ENCODE assay signal across 17 cellular contexts in the genomic region with DNA sequence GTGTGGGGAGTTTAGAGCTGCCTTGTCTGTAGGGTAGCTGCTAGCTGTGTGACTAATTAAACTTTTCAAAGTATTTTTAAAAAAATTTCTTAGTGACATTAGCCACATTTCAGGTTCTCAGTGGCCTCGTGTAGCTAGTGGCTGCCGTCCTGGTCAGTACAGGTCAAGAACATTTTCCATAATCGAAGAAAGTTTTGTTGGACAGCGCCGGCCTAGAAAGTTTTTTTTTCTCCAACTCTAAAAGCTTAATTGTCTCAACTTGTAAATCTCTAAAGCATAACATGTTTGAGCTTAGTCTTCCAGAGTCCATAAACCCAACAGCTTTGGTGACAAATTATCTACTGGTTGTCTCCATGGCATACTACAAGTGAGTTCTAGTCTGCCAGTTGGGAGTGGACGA. TPM values are rescaled to one million over a fixed set of nuclear protein-coding genes. Genes with fewer than 3 reads are reported as not detected.
DNase-seq lines count a peak whose midpoint lies in the region; ATAC-seq and TF ChIP-seq lines count a peak whose summit lies in the region.
"Had no signal": no experiment of that assay in that cellular context is flagged by ENCODE, and none has a peak within 500 bp of the region (broad histone marks: within the 10 kb centered on the region; RNA-seq: fewer than 3 reads in every experiment).

No MANE protein-coding gene starts in this region.

- in situ Hi-C loops in mammary epithelial cell (cut with MboI; ENCODE audit: low sequenced_read_pairs in 2 of 2) = no loop called here

- TF ChIP-seq CTCF in breast epithelium (IDR thresholded peaks at IDR 0.05) = no peak
- TF ChIP-seq CTCF in mammary epithelial cell (conservative IDR thresholded peaks at IDR 0.05 in 1 of 2, IDR thresholded peaks at IDR 0.05 in 1 of 2; ENCODE audit: extremely low read depth in 1 of 2, insufficient read depth in 1 of 2, low read depth in 1 of 2, low read length in 2 of 2) = no peak
- TF ChIP-seq CTCF in HEK293 (tag by site-specific recombination; IDR thresholded peaks at IDR 0.05) = no peak
- TF ChIP-seq CTCF in esophagus squamous epithelium (IDR thresholded peaks at IDR 0.05) = no peak

- peaks cover 92% of the 10 kb centered on the region for H3K79me2 ChIP-seq in mammary epithelial cell (ENCODE audit: insufficient read depth, low read length)

- H3K9me3 ChIP-seq in breast epithelium = no peaks in the 10 kb centered on the region
- no peaks in the 10 kb centered on the region for H3K9me3 ChIP-seq in mammary epithelial cell (replicated peaks; ENCODE audit: insufficient read depth, low read length)
- no peaks in the 10 kb centered on the region for H3K9me3 ChIP-seq in HEK293 (ENCODE audit: control insufficient read depth, insufficient read depth, low read depth, low read length)
- H3K9me3 ChIP-seq in esophagus squamous epithelium = no peaks in the 10 kb centered on the region
- H3K9me3 ChIP-seq in skeletal muscle tissue (ENCODE audit: control insufficient read depth in 3 of 3, low read length in 3 of 3) = no peaks in the 10 kb centered on the region

- 62% methylated on average over 6 of the region's 6 CpGs for WGBS in mammary epithelial cell (ENCODE audit: low coverage, missing lambda C conversion rate)
- 33 to 62% methylated on average over 6 of the region's 6 CpGs for WGBS in esophagus squamous epithelium, 2 donors

- no peaks in the 10 kb centered on the region for H4K20me1 ChIP-seq in mammary epithelial cell (ENCODE audit: insufficient read depth, low read length)

- H3K36me3 ChIP-seq in breast epithelium (no peaks in the 10 kb centered on the region), mammary epithelial cell (ENCODE audit: insufficient read depth, low read length) (no peaks in the 10 kb centered on the region), HEK293 (ENCODE audit: control insufficient read depth in 2 of 2, insufficient read depth in 1 of 2, low read length in 2 of 2) (no peaks in the 10 kb centered on the region), esophagus squamous epithelium (no peaks in the 10 kb centered on the region), skeletal muscle tissue (ENCODE audit: control insufficient read depth in 3 of 3, insufficient read depth in 3 of 3, low read length in 3 of 3) (peaks cover 0 to 3% (median 0%) of the 10 kb centered on the region in 3 donors)

- H2AFZ ChIP-seq in mammary epithelial cell (ENCODE audit: low read depth, low read length) = no peak overlapping the region

- H3K27me3 ChIP-seq in breast epithelium (no peaks in the 10 kb centered on the region), mammary epithelial cell (ENCODE audit: insufficient read depth, low read length) (no peaks in the 10 kb centered on the region), esophagus squamous epithelium (no peaks in the 10 kb centered on the region), skeletal muscle tissue (ENCODE audit: control insufficient read depth in 3 of 3, insufficient read depth in 3 of 3, low read length in 3 of 3) (no peaks in the 10 kb centered on the region)

- CTCF ChIA-PET in mammary epithelial cell (lab: Charles Lee; ENCODE audit: low non-redundant PET) (no interaction called here), HEK293 (lab: Yijun Ruan, JAX) (interaction anchor here (0.6 to 1.1 kb wide), 6 partner anchors 9 to 1683 kb away, joined by 3 to 6 read pairs (median 4); no protein-coding TSS in a partner anchor)

- dilution Hi-C loops in mammary epithelial cell (cut with HindIII; ENCODE audit: low sequenced_read_pairs) = no loop called here

- BruUV-seq in mammary epithelial cell (replicated peaks; lab: Mats Ljungman, UMichigan) = no TSS peak

- DNase-seq in breast epithelium (ENCODE audit: low spot score in 2 of 2) = no peak
- no peak for DNase-seq in mammary epithelial cell
- DNase-seq in esophagus squamous epithelium (lab: John Stamatoyannopoulos, UW) = no peak
- DNase-seq in NCI-H510A (lab: John Stamatoyannopoulos, UW) = no peak
- DNase-seq: 8988T, COR-L47, DMS153, EL, H7, Kasumi-1, NCI-H187 treated with DMSO at 0.1 percent for 48 hours, NCI-H2171 treated with DMSO at 0.1 percent for 48 hours, NCI-H524 had no signal

- no peak overlapping the region for H3K4me2 ChIP-seq in mammary epithelial cell (ENCODE audit: insufficient read depth, low read depth, low read length)

- H3K27ac ChIP-seq in breast epithelium (peak overlapping the region; percentile 89 to 91), mammary epithelial cell (ENCODE audit: insufficient read depth, low read depth, low read length) (no peak overlapping the region), HEK293 (ENCODE audit: extremely low read depth, low read depth, low read length) (no peak overlapping the region), esophagus squamous epithelium (peak overlapping the region in 3 of 4 donors; percentile 80 to 99 (median 85)), skeletal muscle tissue (ENCODE audit: low read depth, low read length) (peak overlapping the region; percentile 97)

- TF ChIP-seq POLR2A in breast epithelium (IDR thresholded peaks at IDR 0.05) (no peak), esophagus squamous epithelium (IDR thresholded peaks at IDR 0.05) (no peak)

- no peak for ATAC-seq in HG03378 (IDR thresholded peaks at IDR 0.05; ENCODE audit: unreplicated experiment)
- no peak for ATAC-seq in GM18517 (IDR thresholded peaks at IDR 0.05; ENCODE audit: unreplicated experiment)

- peaks cover 0 to 18% of the 10 kb centered on the region in 2 donors for H3K4me1 ChIP-seq in breast epithelium
- peaks cover 32% of the 10 kb centered on the region for H3K4me1 ChIP-seq in mammary epithelial cell (ENCODE audit: insufficient read depth, low read length)
- peaks cover 12% of the 10 kb centered on the region for H3K4me1 ChIP-seq in HEK293 (ENCODE audit: control insufficient read depth, insufficient read depth, low read length)
- H3K4me1 ChIP-seq in esophagus squamous epithelium = peaks cover 22 to 78% (median 47%) of the 10 kb centered on the region in 3 donors
- peaks cover 68 to 78% (median 76%) of the 10 kb centered on the region in 3 donors for H3K4me1 ChIP-seq in skeletal muscle tissue (ENCODE audit: control insufficient read depth in 3 of 3, insufficient read depth in 3 of 3, low read length in 3 of 3)

- H3K4me3 ChIP-seq in breast epithelium (no peak overlapping the region), mammary epithelial cell (replicated peaks in 1 of 3; ENCODE audit: insufficient read depth in 1 of 3, low read depth in 2 of 3, low read length in 3 of 3) (no peak overlapping the region), HEK293 (ENCODE audit: low read depth, low read length) (no peak overlapping the region), esophagus squamous epithelium (no peak overlapping the region), skeletal muscle tissue (ENCODE audit: low read length in 3 of 3) (no peak overlapping the region)

- H3K9ac ChIP-seq in mammary epithelial cell (ENCODE audit: insufficient read depth, low read length) (no peak overlapping the region), skeletal muscle tissue (ENCODE audit: low read depth in 1 of 3, low read length in 3 of 3) (peak overlapping the region in 1 of 3 donors; percentile 91)

- intact Hi-C loops in breast epithelium (cut with DNase I; ENCODE audit: low total_unique reads) (no loop called here), mammary epithelial cell (cut with micrococcal nuclease) (loop anchor here (5.0 kb wide), 1 partner anchor 107 kb away; no protein-coding TSS in a partner anchor), esophagus squamous epithelium (cut with DNase I) (no loop called here)

- POLR2A ChIA-PET in HEK293 (lab: Yijun Ruan, JAX) = no interaction called here

TF ChIP-seq in HEK293, 187 proteins besides CTCF, POLR2A, EP300 and RAD21:
- TF ChIP-seq, protein P1, sequence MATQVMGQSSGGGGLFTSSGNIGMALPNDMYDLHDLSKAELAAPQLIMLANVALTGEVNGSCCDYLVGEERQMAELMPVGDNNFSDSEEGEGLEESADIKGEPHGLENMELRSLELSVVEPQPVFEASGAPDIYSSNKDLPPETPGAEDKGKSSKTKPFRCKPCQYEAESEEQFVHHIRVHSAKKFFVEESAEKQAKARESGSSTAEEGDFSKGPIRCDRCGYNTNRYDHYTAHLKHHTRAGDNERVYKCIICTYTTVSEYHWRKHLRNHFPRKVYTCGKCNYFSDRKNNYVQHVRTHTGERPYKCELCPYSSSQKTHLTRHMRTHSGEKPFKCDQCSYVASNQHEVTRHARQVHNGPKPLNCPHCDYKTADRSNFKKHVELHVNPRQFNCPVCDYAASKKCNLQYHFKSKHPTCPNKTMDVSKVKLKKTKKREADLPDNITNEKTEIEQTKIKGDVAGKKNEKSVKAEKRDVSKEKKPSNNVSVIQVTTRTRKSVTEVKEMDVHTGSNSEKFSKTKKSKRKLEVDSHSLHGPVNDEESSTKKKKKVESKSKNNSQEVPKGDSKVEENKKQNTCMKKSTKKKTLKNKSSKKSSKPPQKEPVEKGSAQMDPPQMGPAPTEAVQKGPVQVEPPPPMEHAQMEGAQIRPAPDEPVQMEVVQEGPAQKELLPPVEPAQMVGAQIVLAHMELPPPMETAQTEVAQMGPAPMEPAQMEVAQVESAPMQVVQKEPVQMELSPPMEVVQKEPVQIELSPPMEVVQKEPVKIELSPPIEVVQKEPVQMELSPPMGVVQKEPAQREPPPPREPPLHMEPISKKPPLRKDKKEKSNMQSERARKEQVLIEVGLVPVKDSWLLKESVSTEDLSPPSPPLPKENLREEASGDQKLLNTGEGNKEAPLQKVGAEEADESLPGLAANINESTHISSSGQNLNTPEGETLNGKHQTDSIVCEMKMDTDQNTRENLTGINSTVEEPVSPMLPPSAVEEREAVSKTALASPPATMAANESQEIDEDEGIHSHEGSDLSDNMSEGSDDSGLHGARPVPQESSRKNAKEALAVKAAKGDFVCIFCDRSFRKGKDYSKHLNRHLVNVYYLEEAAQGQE (tag by site-specific recombination; IDR thresholded peaks at IDR 0.05) = peak; percentile 79
- TF ChIP-seq ZNF184 (tag by site-specific recombination; IDR thresholded peaks at IDR 0.05) = no peak

RNA-seq across cellular contexts. Expression of a gene that starts 4.3 kb away (rescaled TPM):
- total RNA-seq in breast epithelium (10 to 100 TPM; 38.1 to 87.7 (median 63.9) TPM), mammary epithelial cell (10 to 100 TPM; 31.3 to 33.7 TPM), esophagus squamous epithelium (10 to 100 TPM; 22.6 to 51.9 (median 33.3) TPM), skeletal muscle tissue (63.7 TPM)
- 43.5 TPM for polyA plus RNA-seq in mammary epithelial cell
- polyA minus RNA-seq in mammary epithelial cell = 157 TPM

Comparison
In these comparisons a context has a peak if more than half of its experiments do, and no peak if none do; other contexts are left out.
1. H3K27ac ChIP-seq: peak in breast epithelium (2 of 2), esophagus squamous epithelium (3 of 4) and skeletal muscle tissue (single experiment); none in mammary epithelial cell (single experiment) and HEK293 (single experiment).